Comparison of ENCODE assay signal across 1 cellular context in genomic region chr12:109277899-109278762, GRCh38.
TF ChIP-seq lines count a peak whose summit lies in the region.

No MANE protein-coding gene starts in this region.

TF ChIP-seq in HepG2, 621 proteins besides CTCF, POLR2A, EP300 and RAD21 (continued from another document and continues in another):
- TF ChIP-seq TBL1XR1 (IDR thresholded peaks at IDR 0.05; ENCODE audit: borderline replicate concordance, low read length, partially characterized antibody) (no peak), ZNF574 (CRISPR knock-in tag; IDR thresholded peaks at IDR 0.05) (no peak), BHLHE40 (IDR thresholded peaks at IDR 0.05; ENCODE audit: low read length) (peak; percentile 85), ZFP82 (CRISPR knock-in tag; IDR thresholded peaks at IDR 0.05; ENCODE audit: borderline replicate concordance) (no peak), POLR2G (IDR thresholded peaks at IDR 0.05; ENCODE audit: low read depth, low read length) (no peak), E2F2 (CRISPR knock-in tag; IDR thresholded peaks at IDR 0.05; ENCODE audit: borderline replicate concordance) (no peak), ZFP91 (CRISPR knock-in tag; IDR thresholded peaks at IDR 0.05; ENCODE audit: borderline replicate concordance) (no peak), ZNF296 (CRISPR knock-in tag; conservative IDR thresholded peaks at IDR 0.05) (no peak), SYNCRIP (IDR thresholded peaks at IDR 0.05; ENCODE audit: insufficient read depth, low read depth, low read length) (no peak), ZNF441 (CRISPR knock-in tag; IDR thresholded peaks at IDR 0.05; ENCODE audit: borderline replicate concordance) (no peak), MTERF4 (CRISPR knock-in tag; IDR thresholded peaks at IDR 0.05) (no peak), GABPB1 (CRISPR knock-in tag; IDR thresholded peaks at IDR 0.05) (peak; percentile 28; the same call in 1 of the 2 replicates), AGO2 (optimal IDR thresholded peaks at IDR 0.05; ENCODE audit: low read depth, low read length) (no peak), GPBP1L1 (CRISPR knock-in tag; IDR thresholded peaks at IDR 0.05) (no peak), SSRP1 (CRISPR knock-in tag; IDR thresholded peaks at IDR 0.05) (no peak), MATR3 (CRISPR knock-in tag; IDR thresholded peaks at IDR 0.05) (no peak), ZNF101 (CRISPR knock-in tag; IDR thresholded peaks at IDR 0.05; ENCODE audit: borderline replicate concordance, low read depth) (no peak), ZMAT5 (CRISPR knock-in tag; IDR thresholded peaks at IDR 0.05; ENCODE audit: borderline replicate concordance, low read depth) (no peak), TMF1 (CRISPR knock-in tag; IDR thresholded peaks at IDR 0.05; ENCODE audit: low read depth) (no peak), UBTF (CRISPR knock-in tag; IDR thresholded peaks at IDR 0.05) (peak; percentile 28), ZUFSP (CRISPR knock-in tag; IDR thresholded peaks at IDR 0.05; ENCODE audit: borderline replicate concordance) (no peak), NFKBIZ (CRISPR knock-in tag; IDR thresholded peaks at IDR 0.05) (peak; percentile 54; the same call in 1 of the 2 replicates), NR0B2 (CRISPR knock-in tag; IDR thresholded peaks at IDR 0.05) (no peak), MXI1 (IDR thresholded peaks at IDR 0.05; ENCODE audit: borderline replicate concordance, low read depth, low read length) (no peak), ERF (CRISPR knock-in tag; IDR thresholded peaks at IDR 0.05) (0 out of 2 replicates have a peak, but pooled peaks have one; percentile 49), HMG20B (CRISPR knock-in tag; conservative IDR thresholded peaks at IDR 0.05) (no peak), ZNF557 (CRISPR knock-in tag; IDR thresholded peaks at IDR 0.05) (no peak), ZFP1 (CRISPR knock-in tag; IDR thresholded peaks at IDR 0.05) (no peak), ZBTB40 (IDR thresholded peaks at IDR 0.05) (no peak), ZBTB40 (CRISPR knock-in tag; IDR thresholded peaks at IDR 0.05) (peak; percentile 50; the same call in 1 of the 2 replicates), ZBTB44 (CRISPR knock-in tag; IDR thresholded peaks at IDR 0.05) (no peak)
